In the genomic region with DNA sequence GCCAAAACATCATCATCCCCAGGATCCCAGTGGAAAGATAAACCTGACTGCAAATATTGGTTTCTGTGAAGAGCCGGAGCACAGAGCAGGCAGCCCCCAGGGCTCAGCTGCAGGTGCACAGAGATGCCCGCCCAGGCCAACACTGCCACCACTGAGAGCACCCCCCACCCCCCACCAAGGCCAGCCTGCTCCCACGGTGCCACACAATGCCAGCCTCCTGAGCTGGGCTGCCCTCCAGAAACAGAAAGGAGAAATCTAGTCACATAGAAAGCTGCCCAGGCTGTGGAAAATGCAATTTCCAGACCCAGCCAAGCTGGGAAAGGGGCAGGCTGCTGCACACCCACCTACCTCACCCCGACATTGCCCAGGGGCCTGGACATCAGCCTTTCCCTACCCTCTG, we compare ENCODE assay signal across 15 cellular contexts.
"Had no signal": no experiment of that assay in that cellular context is flagged by ENCODE, and none has a peak within 500 bp of the region (broad histone marks: within the 10 kb centered on the region; RNA-seq: fewer than 3 reads in every experiment).

No MANE protein-coding gene starts in this region.

- H3K27me3 Mint-ChIP-seq: naive B cell had no signal

- H3K4me3 Mint-ChIP-seq: naive B cell, type B pancreatic cell had no signal

- ATAC-seq: gastrocnemius medialis, left lobe of liver, right cardiac atrium had no signal

- H3K9me3 ChIP-seq: esophagus muscularis mucosa, gastrocnemius medialis, neutrophil, uterus had no signal

- H3K4me3 ChIP-seq: esophagus muscularis mucosa, gastrocnemius medialis, uterus had no signal

- DNase-seq: effector memory CD4-positive, alpha-beta T cell; gastrocnemius medialis; glutamatergic neuron; mammary epithelial cell; naive B cell; right cardiac atrium; small intestine; stimulated activated CD4-positive, alpha-beta T cell treated with anti-CD3 and anti-CD28 coated beads, Interleukin-2, amount 100 ng/mL, for 48 hours; stimulated activated naive CD4-positive, alpha-beta T cell treated with Interleukin-2 at 50 U/mL for 16 hours; uterus had no signal

- H3K27ac Mint-ChIP-seq: naive B cell, type B pancreatic cell had no signal

- H3K27ac ChIP-seq: epithelial cell of prostate, esophagus muscularis mucosa, gastrocnemius medialis, neutrophil, uterus had no signal

- H3K27me3 ChIP-seq: gastrocnemius medialis, neutrophil, uterus had no signal

- H3K4me1 ChIP-seq: esophagus muscularis mucosa, gastrocnemius medialis, uterus had no signal

- H3K4me1 Mint-ChIP-seq: naive B cell had no signal

- H3K36me3 Mint-ChIP-seq: naive B cell, type B pancreatic cell had no signal

- H3K36me3 ChIP-seq: esophagus muscularis mucosa, gastrocnemius medialis, neutrophil, uterus had no signal

- H3K9me3 Mint-ChIP-seq: type B pancreatic cell had no signal
